25 cellular contexts compared by ENCODE assay signal in genomic region chr6:42123379-42124103, GRCh38. TPM values are rescaled to one million over a fixed set of nuclear protein-coding genes. Genes with fewer than 3 reads are reported as not detected.
A peak's percentile ranks its signal among the peaks of the same experiment; 100 is the strongest.
DNase-seq lines count a peak whose midpoint lies in the region; ATAC-seq and TF ChIP-seq lines count a peak whose summit lies in the region.
"Had no signal": no experiment of that assay in that cellular context is flagged by ENCODE, and none has a peak within 500 bp of the region (broad histone marks: within the 10 kb centered on the region; RNA-seq: fewer than 3 reads in every experiment).

No MANE protein-coding gene starts in this region.

- H2AFZ ChIP-seq in PC-3 (ENCODE audit: low read length) = no peak overlapping the region

- no peaks in the 10 kb centered on the region for H4K20me1 ChIP-seq in PC-3 (ENCODE audit: low read length)

- H3K9me3 ChIP-seq in PC-3 (ENCODE audit: low read length) (no peaks in the 10 kb centered on the region), colonic mucosa (no peaks in the 10 kb centered on the region), right cardiac atrium (ENCODE audit: control insufficient read depth, low read length) (no peaks in the 10 kb centered on the region)
- H3K9me3 ChIP-seq: Caco-2, uterus had no signal

- H3F3A ChIP-seq in PC-3 (ENCODE audit: low read length, unreplicated experiment) = no peaks in the 10 kb centered on the region

- CTCF ChIA-PET in PC-3 (lab: Charles Lee) = interaction anchor here (1.3 kb wide), 1 partner anchor 14 kb away, joined by 7 read pairs; no protein-coding TSS in a partner anchor

- H3K27ac ChIP-seq in PC-3 (ENCODE audit: low read length) (peak overlapping the region; percentile 84), colonic mucosa (peak overlapping the region; percentile 72), right cardiac atrium (ENCODE audit: low read length) (peak overlapping the region; percentile 19)
- H3K27ac ChIP-seq: uterus had no signal

- POLR2A ChIA-PET in PC-3 (lab: Charles Lee; ENCODE audit: unreplicated experiment) = interaction anchor here (1.6 kb wide), 1 partner anchor 24 kb away, joined by 4 read pairs; no protein-coding TSS in a partner anchor

- no TSS peak for BruUV-seq in PC-3 (replicated peaks; lab: Mats Ljungman, UMichigan)

- no peak overlapping the region for H3K4me3 ChIP-seq in PC-3 (ENCODE audit: low read length)
- no peak overlapping the region for H3K4me3 ChIP-seq in colonic mucosa
- no peak overlapping the region for H3K4me3 ChIP-seq in right cardiac atrium (ENCODE audit: low read length)
- H3K4me3 ChIP-seq: uterus had no signal

- TF ChIP-seq CTCF in PC-3 (conservative IDR thresholded peaks at IDR 0.05; ENCODE audit: low read depth, low read length) = no peak
- TF ChIP-seq CTCF in colonic mucosa (IDR thresholded peaks at IDR 0.05) = no peak

- no peaks in the 10 kb centered on the region for H3K9me2 ChIP-seq in PC-3 (replicated peaks; ENCODE audit: low read length)

- 59% methylated on average over 11 of the region's 11 CpGs for WGBS in right cardiac atrium

- H3K27me3 ChIP-seq in PC-3 (ENCODE audit: low read length) (no peaks in the 10 kb centered on the region), colonic mucosa (no peaks in the 10 kb centered on the region), right cardiac atrium (ENCODE audit: control insufficient read depth, insufficient read depth) (no peaks in the 10 kb centered on the region)
- H3K27me3 ChIP-seq: uterus had no signal

- H3K27ac Mint-ChIP-seq in stimulated activated effector memory CD8-positive, alpha-beta T cell treated with anti-CD3 and anti-CD28 coated beads, Interleukin-12 subunit alpha, Interleukin-12 subunit beta, amount 100 ng/mL, for 72 hours = peak overlapping the region; percentile 55
- H3K27ac Mint-ChIP-seq: activated CD8-positive, alpha-beta memory T cell treated with anti-CD3 and anti-CD28 coated beads, Interleukin-2, amount 10 ng/mL, durations not matched to agents 7 days and 5 days had no signal

- no peak for DNase-seq in PC-3
- no peak for DNase-seq in colonic mucosa
- peak in 1 of 3 donors; percentile 64 for DNase-seq in right cardiac atrium
- no peak for DNase-seq in stimulated activated effector memory CD8-positive, alpha-beta T cell treated with anti-CD3 and anti-CD28 coated beads, Interleukin-12 subunit alpha, Interleukin-12 subunit beta, amount 100 ng/mL, for 72 hours (ENCODE audit: low spot score in 2 of 2)
- DNase-seq in C1 segment of cervical spinal cord (lab: John Stamatoyannopoulos, UW) = no peak
- no peak for DNase-seq in GM03348 (ENCODE audit: low spot score)
- DNase-seq in activated T-cell treated with anti-CD3 and anti-CD28 coated beads for 4 hours = no peak
- DNase-seq: activated CD4-positive, CD25-positive, alpha-beta regulatory T cell treated with anti-CD3 and anti-CD28 coated beads, Interleukin-2, amount 50 U/mL, for 72 hours; activated CD8-positive, alpha-beta memory T cell treated with anti-CD3 and anti-CD28 coated beads, Interleukin-2, amount 10 ng/mL, durations not matched to agents 7 days and 5 days; activated effector memory CD4-positive, alpha-beta T cell treated with anti-CD3 and anti-CD28 coated beads, Interleukin-2, amount 50 U/mL, for 16 hours; AML-193; amniotic stem cell; Caco-2; cerebellar nuclear complex; hypothalamus; NCI-H2171; NCI-H748 treated with DMSO at 0.1 percent for 48 hours; OCI-M1; retina; stimulated activated naive CD4-positive, alpha-beta T cell treated with Interleukin-2 at 50 U/mL for 16 hours; uterus had no signal

- H3K36me3 ChIP-seq in PC-3 (ENCODE audit: low read depth, low read length) (peaks cover 22% of the 10 kb centered on the region), colonic mucosa (no peaks in the 10 kb centered on the region)
- H3K36me3 ChIP-seq: uterus had no signal

- no peak for ATAC-seq in PC-3
- peak; percentile 5 to 48 for ATAC-seq in right cardiac atrium
- no peak for ATAC-seq in stimulated activated effector memory CD8-positive, alpha-beta T cell treated with anti-CD3 and anti-CD28 coated beads, Interleukin-12 subunit alpha, Interleukin-12 subunit beta, amount 100 ng/mL, for 72 hours
- no peak for ATAC-seq in GM21576 (IDR thresholded peaks at IDR 0.05; ENCODE audit: unreplicated experiment)
- ATAC-seq: activated CD8-positive, alpha-beta memory T cell treated with anti-CD3 and anti-CD28 coated beads, Interleukin-2, amount 10 ng/mL, durations not matched to agents 7 days and 5 days had no signal

- peak overlapping the region; percentile 69 for H3K4me2 ChIP-seq in PC-3 (ENCODE audit: low read length)

- no peaks in the 10 kb centered on the region for H3K9me3 Mint-ChIP-seq in stimulated activated effector memory CD8-positive, alpha-beta T cell treated with anti-CD3 and anti-CD28 coated beads, Interleukin-12 subunit alpha, Interleukin-12 subunit beta, amount 100 ng/mL, for 72 hours

- no peaks in the 10 kb centered on the region for H3K36me3 Mint-ChIP-seq in stimulated activated effector memory CD8-positive, alpha-beta T cell treated with anti-CD3 and anti-CD28 coated beads, Interleukin-12 subunit alpha, Interleukin-12 subunit beta, amount 100 ng/mL, for 72 hours
- H3K36me3 Mint-ChIP-seq: activated CD8-positive, alpha-beta memory T cell treated with anti-CD3 and anti-CD28 coated beads, Interleukin-2, amount 10 ng/mL, durations not matched to agents 7 days and 5 days had no signal

- intact Hi-C loops in PC-3 (cut with micrococcal nuclease) (no loop called here), colonic mucosa (cut with DNase I) (no loop called here), right cardiac atrium (cut with DNase I) (no loop called here)

- H3K4me1 Mint-ChIP-seq in stimulated activated effector memory CD8-positive, alpha-beta T cell treated with anti-CD3 and anti-CD28 coated beads, Interleukin-12 subunit alpha, Interleukin-12 subunit beta, amount 100 ng/mL, for 72 hours = no peaks in the 10 kb centered on the region
- H3K4me1 Mint-ChIP-seq: activated CD8-positive, alpha-beta memory T cell treated with anti-CD3 and anti-CD28 coated beads, Interleukin-2, amount 10 ng/mL, durations not matched to agents 7 days and 5 days had no signal

- no peak overlapping the region for H3K4me3 Mint-ChIP-seq in stimulated activated effector memory CD8-positive, alpha-beta T cell treated with anti-CD3 and anti-CD28 coated beads, Interleukin-12 subunit alpha, Interleukin-12 subunit beta, amount 100 ng/mL, for 72 hours
- H3K4me3 Mint-ChIP-seq: activated CD8-positive, alpha-beta memory T cell treated with anti-CD3 and anti-CD28 coated beads, Interleukin-2, amount 10 ng/mL, durations not matched to agents 7 days and 5 days had no signal

- H3K9ac ChIP-seq in PC-3 (ENCODE audit: low read length) (peak overlapping the region; percentile 38; the same call in 1 of the 2 replicates), colonic mucosa (ENCODE audit: low read depth in 2 of 2, low read length in 2 of 2) (peak overlapping the region in 1 of 2 donors; percentile 43)

- H3K4me1 ChIP-seq in PC-3 (ENCODE audit: insufficient read depth, low read length) (peaks cover 36% of the 10 kb centered on the region), colonic mucosa (peaks cover 11% of the 10 kb centered on the region), right cardiac atrium (ENCODE audit: control insufficient read depth, insufficient read depth, low read length) (no peaks in the 10 kb centered on the region)
- H3K4me1 ChIP-seq: uterus had no signal

- H3K79me2 ChIP-seq in PC-3 (ENCODE audit: low read length) = peaks cover 8% of the 10 kb centered on the region

RNA-seq across cellular contexts. Expression of gene C6orf132, which starts 18.9 kb away (rescaled TPM):
- 66.0 and 86.3 TPM in 2 replicates for total RNA-seq in PC-3 (2014; rRNA removed)
- total RNA-seq in colonic mucosa = 10 to 100 TPM; 35.1 to 42.3 TPM
- 1 to 10 TPM in 3 of 4 donors, under 1 TPM in 1; 0.64 to 2.4 (median 1.6) TPM for total RNA-seq in right cardiac atrium
- polyA plus RNA-seq in right cardiac atrium = 1.8 TPM
- total RNA-seq: HT1080 had no signal

RNA-seq across cellular contexts. Expression of gene GUCA1A, which starts 49.6 kb away (rescaled TPM):
- total RNA-seq in PC-3 (2014; rRNA removed) (not detected in 2 replicates), colonic mucosa (not detected), right cardiac atrium (not detected)
- polyA plus RNA-seq in right cardiac atrium = not detected
- total RNA-seq: activated CD8-positive, alpha-beta memory T cell treated with anti-CD3 and anti-CD28 coated beads, Interleukin-2, amount 10 ng/mL, durations not matched to agents 7 days and 5 days; Caco-2; HT1080; kidney; mesenteric fat pad had no signal

Comparison
In these comparisons a context has a peak if more than half of its experiments do, and no peak if none do; other contexts are left out.
1. ATAC-seq: peak in right cardiac atrium (2 of 2); none in PC-3 (single experiment), stimulated activated effector memory CD8-positive, alpha-beta T cell treated with anti-CD3 and anti-CD28 coated beads, Interleukin-12 subunit alpha, Interleukin-12 subunit beta, amount 100 ng/mL, for 72 hours (single experiment) and GM21576 (single experiment).
2. H3K27ac ChIP-seq: peak in every context shown above with its lines; median percentile 84 in PC-3; 72 in colonic mucosa; 19 in right cardiac atrium.
3. RNA of gene C6orf132, which starts 18.9 kb away (total RNA-seq): 66.0 to 86.3 TPM in PC-3 and 35.1 to 42.3 TPM in colonic mucosa; 0.64 to 2.4 TPM in right cardiac atrium; every median in the first group is over 10 times any median in the second.